In the genomic region with DNA sequence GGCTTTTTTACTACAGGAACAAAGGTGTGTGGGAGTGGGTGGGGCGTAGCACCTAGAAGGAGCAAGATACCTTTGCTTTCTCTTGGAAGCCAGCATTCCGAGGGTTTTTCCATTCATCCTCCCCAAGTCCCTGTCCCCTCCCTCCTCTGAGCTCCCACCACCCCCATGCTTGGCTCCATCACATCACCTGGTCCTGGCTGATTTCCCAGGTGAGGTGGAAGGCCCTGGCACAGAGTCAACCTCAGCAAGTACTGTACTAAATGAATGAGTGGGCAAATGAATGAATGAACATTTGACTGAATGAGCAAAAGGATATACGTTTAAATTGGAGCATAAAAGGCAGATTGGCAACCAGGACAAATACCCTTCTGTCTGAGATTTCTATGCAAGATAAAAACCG, we compare ENCODE assay signal across 26 cellular contexts. TPM values are rescaled to one million over a fixed set of nuclear protein-coding genes. Genes with fewer than 3 reads are reported as not detected.
"Had no signal": no experiment of that assay in that cellular context is flagged by ENCODE, and none has a peak within 500 bp of the region (broad histone marks: within the 10 kb centered on the region; RNA-seq: fewer than 3 reads in every experiment).

No MANE protein-coding gene starts in this region.

- H3K4me1 Mint-ChIP-seq: activated B cell treated with CpG ODN at 0.5 μM for 24 hours; activated naive CD4-positive, alpha-beta T cell treated with anti-CD3 and anti-CD28 coated beads, Interleukin-2, amount 50 U/mL, for 24 hours; naive thymus-derived CD8-positive, alpha-beta T cell had no signal

- DNase-seq: activated B cell treated with CpG ODN at 0.5 μM for 24 hours; activated CD4-positive, alpha-beta T cell treated with anti-CD3 and anti-CD28 coated beads, Interleukin-2, amount 50 U/mL, for 1 hour; activated CD8-positive, alpha-beta T cell treated with anti-CD3 and anti-CD28 coated beads for 36 hours; activated naive CD8-positive, alpha-beta T cell treated with anti-CD3 and anti-CD28 coated beads, Interleukin-2, amount 50 U/mL, for 24 hours; activated T-cell treated with anti-CD3 and anti-CD28 coated beads, Interleukin-2, amount 50 U/mL, for 4 hours; amygdala; central memory CD4-positive, alpha-beta T cell; dermis blood vessel endothelial cell; effector CD4-positive, alpha-beta T cell; erythroblast; gastrocnemius medialis; glutamatergic neuron; left lung; lower lobe of right lung; mesenchymal stem cell; naive thymus-derived CD8-positive, alpha-beta T cell; nucleus accumbens; pancreas; retina; stimulated activated CD4-positive, alpha-beta T cell treated with anti-CD3 and anti-CD28 coated beads, Interleukin-12 subunit alpha, Interleukin-12 subunit beta, amount 100 ng/mL, for 4 hours; stimulated activated CD4-positive, alpha-beta T cell treated with anti-CD3 and anti-CD28 coated beads, Interleukin-4, amount 100 ng/mL, for 1 hour; stimulated activated naive CD8-positive, alpha-beta T cell treated with anti-CD3 and anti-CD28 coated beads, Interleukin-15, Interleukin-2, amounts not matched to agents 100 U/mL and 50 U/mL, for 24 hours; upper lobe of left lung had no signal

- H3K9me3 Mint-ChIP-seq: activated B cell treated with CpG ODN at 0.5 μM for 24 hours; activated CD8-positive, alpha-beta T cell treated with anti-CD3 and anti-CD28 coated beads for 36 hours; activated naive CD4-positive, alpha-beta T cell treated with anti-CD3 and anti-CD28 coated beads, Interleukin-2, amount 50 U/mL, for 24 hours; activated naive CD8-positive, alpha-beta T cell treated with anti-CD3 and anti-CD28 coated beads, Interleukin-2, amount 50 U/mL, for 24 hours; activated T-cell treated with anti-CD3 and anti-CD28 coated beads, Interleukin-2, amount 50 U/mL, for 4 hours; activated T-helper 17 cell treated with anti-CD3 and anti-CD28 coated beads, Interleukin-2, amount 50 U/mL, for 72 hours; neural crest cell had no signal

- H3K36me3 Mint-ChIP-seq: activated naive CD4-positive, alpha-beta T cell treated with anti-CD3 and anti-CD28 coated beads, Interleukin-2, amount 50 U/mL, for 24 hours; naive thymus-derived CD8-positive, alpha-beta T cell had no signal

- H3K4me3 Mint-ChIP-seq: activated B cell treated with CpG ODN at 0.5 μM for 24 hours; activated CD8-positive, alpha-beta T cell treated with anti-CD3 and anti-CD28 coated beads for 36 hours; activated naive CD4-positive, alpha-beta T cell treated with anti-CD3 and anti-CD28 coated beads, Interleukin-2, amount 50 U/mL, for 24 hours; activated naive CD8-positive, alpha-beta T cell treated with anti-CD3 and anti-CD28 coated beads, Interleukin-2, amount 50 U/mL, for 24 hours; activated T-cell treated with anti-CD3 and anti-CD28 coated beads, Interleukin-2, amount 50 U/mL, for 4 hours; activated T-helper 17 cell treated with anti-CD3 and anti-CD28 coated beads, Interleukin-2, amount 50 U/mL, for 72 hours; naive thymus-derived CD8-positive, alpha-beta T cell; neural crest cell had no signal

- H3K27ac Mint-ChIP-seq: activated B cell treated with CpG ODN at 0.5 μM for 24 hours; activated CD8-positive, alpha-beta T cell treated with anti-CD3 and anti-CD28 coated beads for 36 hours; activated naive CD4-positive, alpha-beta T cell treated with anti-CD3 and anti-CD28 coated beads, Interleukin-2, amount 50 U/mL, for 24 hours; activated naive CD8-positive, alpha-beta T cell treated with anti-CD3 and anti-CD28 coated beads, Interleukin-2, amount 50 U/mL, for 24 hours; activated T-helper 17 cell treated with anti-CD3 and anti-CD28 coated beads, Interleukin-2, amount 50 U/mL, for 72 hours; naive thymus-derived CD8-positive, alpha-beta T cell had no signal

RNA-seq across cellular contexts. Expression of a gene that starts 45.4 kb away (rescaled TPM):
- total RNA-seq: activated B cell treated with CpG ODN at 0.5 μM for 24 hours; activated CD8-positive, alpha-beta T cell treated with anti-CD3 and anti-CD28 coated beads for 36 hours; activated T-cell treated with anti-CD3 and anti-CD28 coated beads, Interleukin-2, amount 50 U/mL, for 4 hours; activated T-helper 17 cell treated with anti-CD3 and anti-CD28 coated beads, Interleukin-2, amount 50 U/mL, for 72 hours; naive thymus-derived CD8-positive, alpha-beta T cell had no signal
